ENCODE assay signal across 8 cellular contexts in the genomic region with DNA sequence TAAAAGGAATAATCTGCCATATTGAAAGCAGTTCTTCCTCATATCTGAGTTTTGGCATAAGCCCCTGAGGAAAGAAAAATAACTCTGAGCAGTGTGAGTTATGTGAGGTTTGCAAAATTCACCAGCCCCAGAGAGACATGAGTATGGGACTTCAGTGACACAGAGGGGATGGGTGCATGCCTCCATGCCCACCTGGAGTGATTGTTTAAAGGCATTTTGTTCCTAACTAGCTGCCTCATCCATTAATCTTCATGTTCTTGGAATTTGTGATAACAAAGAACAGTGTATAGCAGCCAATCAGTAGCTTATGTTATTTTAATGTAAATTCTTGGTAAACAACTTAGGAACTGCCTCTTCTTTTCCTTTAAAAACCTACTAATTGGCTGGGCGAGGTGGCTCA.
"Had no signal": no experiment of that assay in that cellular context is flagged by ENCODE, and none has a peak within 500 bp of the region (broad histone marks: within the 10 kb centered on the region; RNA-seq: fewer than 3 reads in every experiment).

No MANE protein-coding gene starts in this region.

- DNase-seq: GM23248, GOT3, H7, H9, HCEC 1CT, HFFc6 had no signal

- H3K36me3 ChIP-seq: HAP-1 had no signal

- H3K4me3 ChIP-seq: GM23248, HAP-1 had no signal

- H3K9ac ChIP-seq: GM23248 had no signal

- H3K4me3 Mint-ChIP-seq: H9, HFFc6 had no signal

- H3K27ac ChIP-seq: GM23248 had no signal

- H3K27ac Mint-ChIP-seq: HFFc6 had no signal

- ATAC-seq: HCT116 had no signal

- H3K9me3 ChIP-seq: HAP-1 had no signal

- H3K9me3 Mint-ChIP-seq: HFFc6 had no signal

- H3K4me1 ChIP-seq: HAP-1 had no signal

- H2AFZ ChIP-seq: GM23248 had no signal
